In genomic region chr11:32079511-32079910, GRCh38 we compare ENCODE assay signal across 28 cellular contexts.
"Had no signal": no experiment of that assay in that cellular context is flagged by ENCODE, and none has a peak within 500 bp of the region (broad histone marks: within the 10 kb centered on the region; RNA-seq: fewer than 3 reads in every experiment).

No MANE protein-coding gene starts in this region.

- H3K4me1 Mint-ChIP-seq: activated CD4-positive, alpha-beta T cell treated with anti-CD3 and anti-CD28 coated beads, Interleukin-2, amount 10 ng/mL, durations not matched to agents 24 days and 14 days; activated naive CD4-positive, alpha-beta T cell treated with anti-CD3 and anti-CD28 coated beads, Interleukin-2, amount 50 U/mL, for 24 hours; activated naive CD8-positive, alpha-beta T cell treated with anti-CD3 and anti-CD28 coated beads, Interleukin-2, amount 50 U/mL, for 24 hours; activated T-helper 17 cell treated with anti-CD3 and anti-CD28 coated beads, Interleukin-2, amount 50 U/mL, for 72 hours; immature natural killer cell; naive thymus-derived CD8-positive, alpha-beta T cell; stimulated activated naive B cell treated with anti-CD40 and anti-IgM and Interleukin-4, amounts not matched to agents 10 μg/mL and 1 μg/mL and 100 μg/mL, for 72 hours had no signal

- H3K27ac Mint-ChIP-seq: activated CD4-positive, alpha-beta memory T cell treated with anti-CD3 and anti-CD28 coated beads for 36 hours; activated CD4-positive, alpha-beta T cell treated with anti-CD3 and anti-CD28 coated beads, Interleukin-2, amount 10 ng/mL, durations not matched to agents 24 days and 14 days; activated naive CD4-positive, alpha-beta T cell treated with anti-CD3 and anti-CD28 coated beads, Interleukin-2, amount 50 U/mL, for 24 hours; activated naive CD8-positive, alpha-beta T cell treated with anti-CD3 and anti-CD28 coated beads, Interleukin-2, amount 50 U/mL, for 24 hours; activated T-helper 17 cell treated with anti-CD3 and anti-CD28 coated beads, Interleukin-2, amount 50 U/mL, for 72 hours; immature natural killer cell; mesothelial cell of epicardium; naive thymus-derived CD8-positive, alpha-beta T cell; progenitor cell of endocrine pancreas; stimulated activated naive B cell treated with anti-CD40 and anti-IgM and Interleukin-4, amounts not matched to agents 10 μg/mL and 1 μg/mL and 100 μg/mL, for 72 hours; T-helper 17 cell had no signal

- H3K9me3 ChIP-seq: breast epithelium, heart left ventricle, stomach, thyroid gland, upper lobe of left lung, vagina had no signal

- H3K4me1 ChIP-seq: breast epithelium, stomach, thyroid gland, upper lobe of left lung had no signal

- ATAC-seq: activated naive CD8-positive, alpha-beta T cell treated with anti-CD3 and anti-CD28 coated beads, Interleukin-2, amount 50 U/mL, for 24 hours; activated T-helper 17 cell treated with anti-CD3 and anti-CD28 coated beads, Interleukin-2, amount 50 U/mL, for 72 hours; heart left ventricle; left colon; naive thymus-derived CD8-positive, alpha-beta T cell; sciatic nerve; stimulated activated naive B cell treated with anti-CD40 and anti-IgM and Interleukin-4, amounts not matched to agents 10 μg/mL and 1 μg/mL and 100 μg/mL, for 72 hours; T-helper 17 cell had no signal

- H3K4me3 ChIP-seq: breast epithelium, heart left ventricle, stomach, thyroid gland, upper lobe of left lung, vagina had no signal

- DNase-seq: activated CD4-positive, alpha-beta memory T cell treated with anti-CD3 and anti-CD28 coated beads for 36 hours; activated CD4-positive, alpha-beta T cell treated with anti-CD3 and anti-CD28 coated beads, Interleukin-2, amount 10 ng/mL, durations not matched to agents 24 days and 14 days; activated CD4-positive, CD25-positive, alpha-beta regulatory T cell treated with anti-CD3 and anti-CD28 coated beads, Interleukin-2, amount 50 U/mL, for 72 hours; activated CD8-positive, alpha-beta memory T cell treated with anti-CD3 and anti-CD28 coated beads, Interleukin-2, amount 50 U/mL, for 4 hours; activated naive CD8-positive, alpha-beta T cell treated with anti-CD3 and anti-CD28 coated beads, Interleukin-2, amount 50 U/mL, for 24 hours; activated T-cell treated with anti-CD3 and anti-CD28 coated beads, Interleukin-2, amount 50 U/mL, for 1 hour; central memory CD4-positive, alpha-beta T cell; heart left ventricle; hypothalamus; immature natural killer cell; kidney; left colon; naive thymus-derived CD8-positive, alpha-beta T cell; small intestine; stimulated activated CD4-positive, alpha-beta T cell treated with anti-CD3 and anti-CD28 coated beads, Interleukin-1b, Interleukin-23, amount 100 ng/mL, for 48 hours; stimulated activated naive B cell treated with anti-CD40 and anti-IgM and Interleukin-4, amounts not matched to agents 10 μg/mL and 1 μg/mL and 100 μg/mL, for 72 hours; stomach; T-helper 17 cell; T1000; thyroid gland; upper lobe of left lung had no signal

- H3K36me3 Mint-ChIP-seq: activated CD4-positive, alpha-beta memory T cell treated with anti-CD3 and anti-CD28 coated beads for 36 hours; activated naive CD4-positive, alpha-beta T cell treated with anti-CD3 and anti-CD28 coated beads, Interleukin-2, amount 50 U/mL, for 24 hours; immature natural killer cell; mesothelial cell of epicardium; naive thymus-derived CD8-positive, alpha-beta T cell had no signal

- H3K9me3 Mint-ChIP-seq: activated CD4-positive, alpha-beta memory T cell treated with anti-CD3 and anti-CD28 coated beads for 36 hours; activated naive CD4-positive, alpha-beta T cell treated with anti-CD3 and anti-CD28 coated beads, Interleukin-2, amount 50 U/mL, for 24 hours; activated naive CD8-positive, alpha-beta T cell treated with anti-CD3 and anti-CD28 coated beads, Interleukin-2, amount 50 U/mL, for 24 hours; immature natural killer cell; stimulated activated naive B cell treated with anti-CD40 and anti-IgM and Interleukin-4, amounts not matched to agents 10 μg/mL and 1 μg/mL and 100 μg/mL, for 72 hours had no signal

- H3K36me3 ChIP-seq: breast epithelium, heart left ventricle, stomach, thyroid gland, upper lobe of left lung, vagina had no signal

- H3K27ac ChIP-seq: breast epithelium, heart left ventricle, stomach, thyroid gland, upper lobe of left lung, vagina had no signal

- H3K4me3 Mint-ChIP-seq: activated CD4-positive, alpha-beta memory T cell treated with anti-CD3 and anti-CD28 coated beads for 36 hours; activated CD4-positive, alpha-beta T cell treated with anti-CD3 and anti-CD28 coated beads, Interleukin-2, amount 10 ng/mL, durations not matched to agents 24 days and 14 days; activated naive CD4-positive, alpha-beta T cell treated with anti-CD3 and anti-CD28 coated beads, Interleukin-2, amount 50 U/mL, for 24 hours; activated naive CD8-positive, alpha-beta T cell treated with anti-CD3 and anti-CD28 coated beads, Interleukin-2, amount 50 U/mL, for 24 hours; activated T-helper 17 cell treated with anti-CD3 and anti-CD28 coated beads, Interleukin-2, amount 50 U/mL, for 72 hours; immature natural killer cell; mesothelial cell of epicardium; naive thymus-derived CD8-positive, alpha-beta T cell; stimulated activated naive B cell treated with anti-CD40 and anti-IgM and Interleukin-4, amounts not matched to agents 10 μg/mL and 1 μg/mL and 100 μg/mL, for 72 hours; T-helper 17 cell had no signal

- H3K27me3 ChIP-seq: breast epithelium, heart left ventricle, stomach, thyroid gland, upper lobe of left lung, vagina had no signal
